8 cellular contexts compared by ENCODE assay signal in genomic region chr4:88737304-88738015, GRCh38. TPM values are rescaled to one million over a fixed set of nuclear protein-coding genes. Genes with fewer than 3 reads are reported as not detected.
A peak's percentile ranks its signal among the peaks of the same experiment; 100 is the strongest.
DNase-seq lines count a peak whose midpoint lies in the region; ATAC-seq and TF ChIP-seq lines count a peak whose summit lies in the region.

No MANE protein-coding gene starts in this region.

- DNase-seq in DMS79 treated with DMSO at 0.1 percent for 48 hours (lab: John Stamatoyannopoulos, UW) (peak; percentile 87), IMR-90 (peak; percentile 12), prostate gland (ENCODE audit: low spot score) (peak; percentile 77), AG08395 (ENCODE audit: low spot score) (no peak), NK-92 (lab: John Stamatoyannopoulos, UW; ENCODE audit: unreplicated experiment) (no peak)
- DNase-seq in central memory CD4-positive, alpha-beta T cell: peak; percentile 20
- DNase-seq in activated CD4-positive, CD25-positive, alpha-beta regulatory T cell (lab: John Stamatoyannopoulos, UW): no peak

- no peak overlapping the region; a peak in 1 of 4 replicates for H4K8ac ChIP-seq in IMR-90 (ENCODE audit: low read depth in 2 of 2, low read length in 2 of 2)

- H3K4ac ChIP-seq in IMR-90 (ENCODE audit: low read depth, low read length): no peak overlapping the region

- 60% methylated on average over 1 of the region's 14 CpGs; no CpG with 5 or more reads in 1 of the 2 experiments for WGBS in IMR-90 (ENCODE audit: extremely low coverage in 2 of 2, insufficient read length in 1 of 2), 2 experiments
- 6% methylated on average over 14 of the region's 14 CpGs for WGBS in prostate gland

- no peak overlapping the region for H4K5ac ChIP-seq in IMR-90 (ENCODE audit: low read depth, low read length)

- peaks cover 24% of the 10 kb centered on the region for H3K36me3 ChIP-seq in IMR-90 (ENCODE audit: control insufficient read depth, insufficient read depth, low read length)
- no peaks in the 10 kb centered on the region for H3K36me3 ChIP-seq in prostate gland

- H3K79me1 ChIP-seq in IMR-90 (ENCODE audit: low read depth in 1 of 2, low read length in 2 of 2): 0 out of 4 replicates have a peak, but pooled peaks cover 0 to 7% of the 10 kb centered on the region in 2 experiments

- no peak for TF ChIP-seq CTCF in IMR-90 (conservative IDR thresholded peaks at IDR 0.05; ENCODE audit: low read depth, low read length)
- TF ChIP-seq CTCF in prostate gland (IDR thresholded peaks at IDR 0.05): no peak

- TF ChIP-seq POLR2A in IMR-90 (IDR thresholded peaks at IDR 0.05; ENCODE audit: low read depth, low read length) (no peak), prostate gland (IDR thresholded peaks at IDR 0.05) (no peak)

- H4K91ac ChIP-seq in IMR-90 (ENCODE audit: insufficient read depth, low read depth, low read length): no peak overlapping the region

- H4K20me1 ChIP-seq in IMR-90 (ENCODE audit: insufficient read depth, low read length): no peaks in the 10 kb centered on the region

- in situ Hi-C loops in IMR-90 (cut with MboI; ENCODE audit: low sequenced_read_pairs): no loop called here

- intact Hi-C loops in IMR-90 (cut with micrococcal nuclease) (no loop called here), prostate gland (cut with DNase I) (no loop called here)

- H3K56ac ChIP-seq in IMR-90 (ENCODE audit: extremely low read depth, insufficient read depth, low read length): no peak overlapping the region

- no peak for TF ChIP-seq RAD21 in IMR-90 (IDR thresholded peaks at IDR 0.05; ENCODE audit: low read length)

- no peak overlapping the region for H2AK9ac ChIP-seq in IMR-90 (replicated peaks; ENCODE audit: low read depth, low read length, poor library complexity)

- CTCF ChIA-PET in IMR-90 (lab: Yijun Ruan, JAX): no interaction called here

- no peak overlapping the region for H3K18ac ChIP-seq in IMR-90 (ENCODE audit: low read depth, low read length)

- no peak overlapping the region for H2BK20ac ChIP-seq in IMR-90 (ENCODE audit: low read depth, low read length)

- H3K27me3 ChIP-seq in IMR-90 (ENCODE audit: control insufficient read depth, insufficient read depth, low read length): no peaks in the 10 kb centered on the region
- no peaks in the 10 kb centered on the region for H3K27me3 ChIP-seq in prostate gland (replicated peaks; ENCODE audit: insufficient read depth)

- H3K4me1 ChIP-seq in IMR-90 (ENCODE audit: control insufficient read depth, insufficient read depth, low read length) (peaks cover 2% of the 10 kb centered on the region; the same call in 1 of the 2 replicates), prostate gland (replicated peaks) (peaks cover 15% of the 10 kb centered on the region)

- H3K9me1 ChIP-seq in IMR-90 (ENCODE audit: insufficient read depth, low read length): peaks cover 8% of the 10 kb centered on the region

- H2BK120ac ChIP-seq in IMR-90 (ENCODE audit: low read depth, low read length): no peak overlapping the region

- H3K27ac ChIP-seq in IMR-90 (ENCODE audit: insufficient read depth, low read length) (no peak overlapping the region), prostate gland (peak overlapping the region; percentile 63 to 65)

- no peak overlapping the region for H2BK15ac ChIP-seq in IMR-90 (ENCODE audit: low read depth, low read length)

- dilution Hi-C loops in IMR-90 (cut with HindIII; ENCODE audit: low sequenced_read_pairs, unreplicated experiment): no loop called here

- H3K14ac ChIP-seq in IMR-90 (replicated peaks; ENCODE audit: low read depth, low read length): no peak overlapping the region

- no peak overlapping the region for H3K9ac ChIP-seq in IMR-90 (ENCODE audit: low read depth, low read length)

- POLR2A ChIA-PET in IMR-90 (lab: Charles Lee; ENCODE audit: unreplicated experiment): no interaction called here

- H2AK5ac ChIP-seq in IMR-90 (ENCODE audit: low read depth, low read length): no peak overlapping the region

- BruUV-seq in IMR-90 (replicated peaks; lab: Mats Ljungman, UMichigan): no TSS peak

- H2AFZ ChIP-seq in IMR-90 (replicated peaks; ENCODE audit: low read length, poor library complexity): no peak overlapping the region

- no peak overlapping the region for H3K4me2 ChIP-seq in IMR-90 (ENCODE audit: low read depth, low read length)

- H2BK5ac ChIP-seq in IMR-90 (ENCODE audit: low read depth, low read length, poor library complexity, severe bottlenecking): no peak overlapping the region

- ATAC-seq in GM21515 (IDR thresholded peaks at IDR 0.05; ENCODE audit: unreplicated experiment) (peak; percentile 87), IMR-90 (ENCODE audit: low read depth) (no peak)

- no peaks in the 10 kb centered on the region for H3K9me3 ChIP-seq in IMR-90 (ENCODE audit: control insufficient read depth, insufficient read depth, low read length)
- no peaks in the 10 kb centered on the region for H3K9me3 ChIP-seq in prostate gland

- no peak overlapping the region for H3K23ac ChIP-seq in IMR-90 (ENCODE audit: low read depth, low read length)

- H3K4me3 ChIP-seq in IMR-90 (ENCODE audit: insufficient read depth, low read depth, low read length): no peak overlapping the region
- no peak overlapping the region for H3K4me3 ChIP-seq in prostate gland

TF ChIP-seq in IMR-90, 13 proteins besides CTCF, POLR2A, EP300 and RAD21:
- TF ChIP-seq CHD1 (IDR thresholded peaks at IDR 0.05; ENCODE audit: low read depth, low read length): no peak
- TF ChIP-seq CEBPB (IDR thresholded peaks at IDR 0.05; ENCODE audit: low read depth, low read length): no peak
- no peak for TF ChIP-seq MAZ (IDR thresholded peaks at IDR 0.05; ENCODE audit: borderline replicate concordance, low read depth, low read length)
- TF ChIP-seq ELK1 (IDR thresholded peaks at IDR 0.05; ENCODE audit: borderline replicate concordance, low read depth, low read length): no peak
- TF ChIP-seq FOS (IDR thresholded peaks at IDR 0.05; ENCODE audit: low read depth, low read length): no peak
- TF ChIP-seq BHLHE40 (IDR thresholded peaks at IDR 0.05; ENCODE audit: low read depth, low read length): no peak
- TF ChIP-seq RCOR1 (IDR thresholded peaks at IDR 0.05; ENCODE audit: insufficient replicate concordance, low read length): no peak
- TF ChIP-seq MAFK (IDR thresholded peaks at IDR 0.05; ENCODE audit: low read depth, low read length): no peak
- no peak for TF ChIP-seq USF2 (IDR thresholded peaks at IDR 0.05; ENCODE audit: low read depth, low read length)
- TF ChIP-seq SMC3 (IDR thresholded peaks at IDR 0.05; ENCODE audit: low read depth, low read length): no peak
- no peak for TF ChIP-seq NFE2L2 (IDR thresholded peaks at IDR 0.05; ENCODE audit: low read depth, low read length)
- no peak for TF ChIP-seq RFX5 (IDR thresholded peaks at IDR 0.05; ENCODE audit: low read depth, low read length)
- no peak for TF ChIP-seq MXI1 (IDR thresholded peaks at IDR 0.05; ENCODE audit: borderline replicate concordance, low read depth, low read length)
TF ChIP-seq in IMR-90: peak in this region for 0.

RNA-seq across cellular contexts. Expression of gene NAP1L5, which starts 39.8 kb away (rescaled TPM):
- total RNA-seq in IMR-90 (2012; rRNA removed): 3.9 and 5.6 TPM in 2 replicates
- polyA plus RNA-seq in IMR-90 (2012; rRNA removed): 5.3 and 6.0 TPM in 2 replicates
- polyA plus RNA-seq in IMR-90 (2012; cell fraction: cytosol; rRNA removed): 2.1 and 2.9 TPM in 2 replicates
- 0.71 and 2.5 TPM in 2 replicates for polyA plus RNA-seq in IMR-90 (2012; cell fraction: nucleus; rRNA removed; ENCODE audit: low replicate concordance)
- total RNA-seq in prostate gland: 10 to 100 TPM in 1 of 2 donors, 1 to 10 TPM in 1; 7.7 to 10.5 TPM

Comparison
In these comparisons a context has a peak if more than half of its experiments do, and no peak if none do; other contexts are left out.
1. DNase-seq: peak in DMS79 treated with DMSO at 0.1 percent for 48 hours (single experiment), IMR-90 (single experiment), central memory CD4-positive, alpha-beta T cell (single experiment) and prostate gland (single experiment); none in activated CD4-positive, CD25-positive, alpha-beta regulatory T cell (0 of 4), AG08395 (single experiment) and NK-92 (single experiment).